In genomic region chr21:16420086-16420724, GRCh38 we compare ENCODE assay signal across 1 cellular context.
TF ChIP-seq lines count a peak whose summit lies in the region.

No MANE protein-coding gene starts in this region.

TF ChIP-seq in HEK293, 187 proteins besides CTCF, POLR2A, EP300 and RAD21 (continued from another document):
- TF ChIP-seq ZBTB49 (tag by site-specific recombination; IDR thresholded peaks at IDR 0.05; ENCODE audit: low read depth) (peak; percentile 84), ZNF19 (tag by site-specific recombination; IDR thresholded peaks at IDR 0.05; ENCODE audit: low read depth) (no peak), ZNF513 (tag by site-specific recombination; IDR thresholded peaks at IDR 0.05) (peak; percentile 47; the same call in 1 of the 2 replicates), ZNF335 (tag by site-specific recombination; conservative IDR thresholded peaks at IDR 0.05) (no peak; the same call in 1 of the 2 replicates), ZNF449 (tag by site-specific recombination; IDR thresholded peaks at IDR 0.05) (no peak), ZNF76 (tag by site-specific recombination; IDR thresholded peaks at IDR 0.05; ENCODE audit: borderline replicate concordance, low read depth) (0 out of 2 replicates have a peak, but pooled peaks have one; percentile 25), PRDM6 (tag by site-specific recombination; IDR thresholded peaks at IDR 0.05) (peak; percentile 59), ZXDB (tag by site-specific recombination; IDR thresholded peaks at IDR 0.05) (no peak), PRDM10 (tag by site-specific recombination; IDR thresholded peaks at IDR 0.05) (0 out of 2 replicates have a peak, but pooled peaks have one; percentile 20), ZNF146 (tag by site-specific recombination; IDR thresholded peaks at IDR 0.05) (no peak), ZNF701 (tag by site-specific recombination; IDR thresholded peaks at IDR 0.05) (no peak), ZNF366 (tag by site-specific recombination; conservative IDR thresholded peaks at IDR 0.05) (no peak), ZNF112 (tag by site-specific recombination; IDR thresholded peaks at IDR 0.05) (no peak), ZSCAN23 (tag by site-specific recombination; IDR thresholded peaks at IDR 0.05) (no peak), ZNF426 (tag by site-specific recombination; IDR thresholded peaks at IDR 0.05) (no peak), SP7 (tag by site-specific recombination; IDR thresholded peaks at IDR 0.05) (no peak), KLF9 (tag by site-specific recombination; IDR thresholded peaks at IDR 0.05; ENCODE audit: low read depth) (no peak), ZNF560 (tag by site-specific recombination; IDR thresholded peaks at IDR 0.05; ENCODE audit: borderline replicate concordance) (no peak), ZNF561 (tag by site-specific recombination; IDR thresholded peaks at IDR 0.05; ENCODE audit: borderline replicate concordance) (peak; percentile 74), ZNF785 (tag by site-specific recombination; IDR thresholded peaks at IDR 0.05) (no peak), ZNF155 (tag by site-specific recombination; IDR thresholded peaks at IDR 0.05) (no peak), ZNF830 (tag by site-specific recombination; IDR thresholded peaks at IDR 0.05; ENCODE audit: low read depth) (peak; percentile 96), ZNF362 (tag by site-specific recombination; IDR thresholded peaks at IDR 0.05) (0 out of 2 replicates have a peak, but pooled peaks have one; percentile 21), GLI2 (tag by site-specific recombination; IDR thresholded peaks at IDR 0.05; ENCODE audit: borderline replicate concordance, low read depth) (no peak), ZNF777 (tag by site-specific recombination; IDR thresholded peaks at IDR 0.05; ENCODE audit: borderline replicate concordance) (no peak)
